ENCODE assay signal across 16 cellular contexts in genomic region chr1:154745286-154745731, GRCh38.
DNase-seq lines count a peak whose midpoint lies in the region; ATAC-seq and TF ChIP-seq lines count a peak whose summit lies in the region.
"Had no signal": no experiment of that assay in that cellular context is flagged by ENCODE, and none has a peak within 500 bp of the region (broad histone marks: within the 10 kb centered on the region; RNA-seq: fewer than 3 reads in every experiment).

No MANE protein-coding gene starts in this region.

- peaks cover 17% of the 10 kb centered on the region for H3K27me3 Mint-ChIP-seq in activated T-helper 1 cell treated with anti-CD3 and anti-CD28 coated beads, Interleukin-12 subunit alpha, Interleukin-12 subunit beta, Interleukin-2, Interleukin-4 antibody, amounts not matched to agents 30 ng/mL and 10 ng/mL and 1 ng/mL, durations not matched to agents 14 hours and 24 hours and 36 hours (ENCODE audit: insufficient read depth)

- H3K9me3 Mint-ChIP-seq in activated T-helper 1 cell treated with anti-CD3 and anti-CD28 coated beads, Interleukin-12 subunit alpha, Interleukin-12 subunit beta, Interleukin-2, Interleukin-4 antibody, amounts not matched to agents 30 ng/mL and 10 ng/mL and 1 ng/mL, durations not matched to agents 14 hours and 24 hours and 36 hours, result peaks cover 5% of the 10 kb centered on the region

- peaks cover 64% of the 10 kb centered on the region for H3K4me1 Mint-ChIP-seq in activated T-helper 1 cell treated with anti-CD3 and anti-CD28 coated beads, Interleukin-12 subunit alpha, Interleukin-12 subunit beta, Interleukin-2, Interleukin-4 antibody, amounts not matched to agents 30 ng/mL and 10 ng/mL and 1 ng/mL, durations not matched to agents 14 hours and 24 hours and 36 hours (ENCODE audit: low read depth)

- H3K36me3 ChIP-seq in uterus, result no peaks in the 10 kb centered on the region
- no peaks in the 10 kb centered on the region for H3K36me3 ChIP-seq in ascending aorta
- H3K36me3 ChIP-seq: colonic mucosa had no signal

- no peaks in the 10 kb centered on the region for H3K27me3 ChIP-seq in uterus
- H3K27me3 ChIP-seq in ascending aorta, result no peaks in the 10 kb centered on the region
- H3K27me3 ChIP-seq: colonic mucosa had no signal

- H3K4me3 ChIP-seq in uterus, result no peak overlapping the region
- no peak overlapping the region for H3K4me3 ChIP-seq in ascending aorta
- H3K4me3 ChIP-seq: colonic mucosa had no signal

- H3K4me1 ChIP-seq in uterus (peaks cover 11 to 18% of the 10 kb centered on the region in 2 donors), ascending aorta (no peaks in the 10 kb centered on the region)
- H3K4me1 ChIP-seq: colonic mucosa had no signal

- peak overlapping the region; percentile 59 for H3K27ac Mint-ChIP-seq in activated T-helper 1 cell treated with anti-CD3 and anti-CD28 coated beads, Interleukin-12 subunit alpha, Interleukin-12 subunit beta, Interleukin-2, Interleukin-4 antibody, amounts not matched to agents 30 ng/mL and 10 ng/mL and 1 ng/mL, durations not matched to agents 14 hours and 24 hours and 36 hours
- H3K27ac Mint-ChIP-seq: B cell had no signal

- DNase-seq in stimulated activated CD4-positive, alpha-beta T cell treated with anti-CD3 and anti-CD28 coated beads, Interleukin-1b, Interleukin-23, amount 100 ng/mL, for 48 hours, result peak; percentile 57
- DNase-seq in stimulated activated CD4-positive, alpha-beta T cell treated with anti-CD3 and anti-CD28 coated beads, Interleukin-2, amount 100 ng/mL, for 48 hours, result no peak
- DNase-seq in activated T-helper 1 cell treated with anti-CD3 and anti-CD28 coated beads, Interleukin-12 subunit alpha, Interleukin-12 subunit beta, Interleukin-2, Interleukin-4 antibody, amounts not matched to agents 30 ng/mL and 10 ng/mL and 1 ng/mL, durations not matched to agents 14 hours and 24 hours and 36 hours (ENCODE audit: low spot score), result peak; percentile 67
- DNase-seq in left ventricle myocardium superior, result peak; percentile 81
- peak; percentile 72 to 81 for DNase-seq in uterus
- no peak for DNase-seq in ascending aorta (ENCODE audit: low spot score in 2 of 2)
- DNase-seq in erythroblast (lab: John Stamatoyannopoulos, UW), result no peak
- DNase-seq: activated effector memory CD4-positive, alpha-beta T cell treated with Interleukin-2 at 50 U/mL for 16 hours; colonic mucosa; NCI-H2227 treated with DMSO at 0.1 percent for 48 hours; small intestine; T1000 had no signal

- peaks cover 9% of the 10 kb centered on the region for H3K36me3 Mint-ChIP-seq in activated T-helper 1 cell treated with anti-CD3 and anti-CD28 coated beads, Interleukin-12 subunit alpha, Interleukin-12 subunit beta, Interleukin-2, Interleukin-4 antibody, amounts not matched to agents 30 ng/mL and 10 ng/mL and 1 ng/mL, durations not matched to agents 14 hours and 24 hours and 36 hours (ENCODE audit: low read depth)

- H3K27ac ChIP-seq in uterus (peak overlapping the region in 1 of 2 donors; percentile 18), ascending aorta (no peak overlapping the region)
- H3K27ac ChIP-seq: colonic mucosa had no signal

- ATAC-seq in left ventricle myocardium superior (peak; percentile 78), HG02852 (IDR thresholded peaks at IDR 0.05; ENCODE audit: unreplicated experiment) (no peak)
- ATAC-seq: Panc1 had no signal

- intact Hi-C loops in activated T-helper 1 cell treated with anti-CD3 and anti-CD28 coated beads, Interleukin-12 subunit alpha, Interleukin-12 subunit beta, Interleukin-2, Interleukin-4 antibody, amounts not matched to agents 30 ng/mL and 10 ng/mL and 1 ng/mL, durations not matched to agents 14 hours and 24 hours and 36 hours (cut with micrococcal nuclease), result loop anchor here (1.0 to 10.0 kb wide), 7 partner anchors 8 to 138 kb away; partner anchors contain the start of gene ADAR
- intact Hi-C loops in left ventricle myocardium superior (cut with micrococcal nuclease) (no loop called here), uterus (cut with DNase I; ENCODE audit: low total_unique reads) (no loop called here), ascending aorta (cut with DNase I) (no loop called here)

- H3K4me3 Mint-ChIP-seq in activated T-helper 1 cell treated with anti-CD3 and anti-CD28 coated beads, Interleukin-12 subunit alpha, Interleukin-12 subunit beta, Interleukin-2, Interleukin-4 antibody, amounts not matched to agents 30 ng/mL and 10 ng/mL and 1 ng/mL, durations not matched to agents 14 hours and 24 hours and 36 hours, result peak overlapping the region; percentile 44
- H3K4me3 Mint-ChIP-seq: B cell, neural crest cell had no signal

- TF ChIP-seq POLR2A in uterus (IDR thresholded peaks at IDR 0.05), result no peak
- TF ChIP-seq POLR2A in erythroblast (IDR thresholded peaks at IDR 0.05; ENCODE audit: low read length), result no peak

- H3K9me3 ChIP-seq in uterus, result no peaks in the 10 kb centered on the region
- no peaks in the 10 kb centered on the region for H3K9me3 ChIP-seq in ascending aorta
- H3K9me3 ChIP-seq: colonic mucosa had no signal

- no peak for TF ChIP-seq CTCF in uterus (IDR thresholded peaks at IDR 0.05)
- TF ChIP-seq CTCF in ascending aorta (IDR thresholded peaks at IDR 0.05), result no peak

Comparison
In these comparisons a context has a peak if more than half of its experiments do, and no peak if none do; other contexts are left out.
1. DNase-seq: peak in stimulated activated CD4-positive, alpha-beta T cell treated with anti-CD3 and anti-CD28 coated beads, Interleukin-1b, Interleukin-23, amount 100 ng/mL, for 48 hours (single experiment), activated T-helper 1 cell treated with anti-CD3 and anti-CD28 coated beads, Interleukin-12 subunit alpha, Interleukin-12 subunit beta, Interleukin-2, Interleukin-4 antibody, amounts not matched to agents 30 ng/mL and 10 ng/mL and 1 ng/mL, durations not matched to agents 14 hours and 24 hours and 36 hours (single experiment), left ventricle myocardium superior (single experiment) and uterus (2 of 2); none in stimulated activated CD4-positive, alpha-beta T cell treated with anti-CD3 and anti-CD28 coated beads, Interleukin-2, amount 100 ng/mL, for 48 hours (0 of 2), ascending aorta (0 of 2) and erythroblast (0 of 2).